1 cellular context compared by ENCODE assay signal in the genomic region with DNA sequence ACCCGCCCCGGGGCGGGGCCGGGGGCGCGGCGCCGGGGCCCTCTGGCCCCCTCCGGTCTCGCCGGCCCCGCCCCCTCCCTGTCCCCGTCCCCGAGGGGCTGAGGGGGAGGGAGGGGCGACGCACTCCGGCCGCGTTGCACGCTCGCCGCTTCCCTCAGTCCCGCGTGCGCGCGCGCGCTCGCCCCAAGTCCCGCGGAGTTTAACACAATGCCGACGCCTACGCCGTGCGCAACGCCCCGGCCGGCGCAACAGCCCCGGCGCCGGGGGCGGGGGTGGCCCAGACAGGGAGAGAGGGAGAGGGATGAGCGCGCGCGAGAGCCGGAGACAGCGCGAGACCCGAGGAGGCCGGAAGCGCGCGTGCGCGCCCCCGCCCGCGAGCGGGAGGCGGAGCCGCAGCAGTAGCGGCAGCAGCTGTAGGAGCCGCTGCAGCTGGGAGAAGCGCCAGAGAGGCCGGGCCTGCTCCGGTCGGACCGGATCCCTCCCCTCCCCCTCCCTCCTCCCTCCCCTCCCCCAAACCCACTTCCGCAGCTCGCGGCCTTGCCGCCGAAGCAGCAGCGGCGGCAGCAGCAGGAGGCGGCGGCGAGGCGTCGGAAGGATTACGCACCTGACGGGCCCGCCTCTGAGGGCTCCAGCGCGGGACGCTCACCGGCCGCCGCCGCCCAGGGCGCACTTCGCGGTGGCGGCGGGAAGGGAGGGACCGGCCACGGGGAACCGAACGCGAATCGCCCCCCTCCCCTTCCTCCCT.
TF ChIP-seq lines count a peak whose summit lies in the region.

No MANE protein-coding gene starts in this region.

TF ChIP-seq in K562, 482 proteins besides CTCF, POLR2A, EP300 and RAD21 (continued from another document and continues in another):
- TF ChIP-seq, protein P1, sequence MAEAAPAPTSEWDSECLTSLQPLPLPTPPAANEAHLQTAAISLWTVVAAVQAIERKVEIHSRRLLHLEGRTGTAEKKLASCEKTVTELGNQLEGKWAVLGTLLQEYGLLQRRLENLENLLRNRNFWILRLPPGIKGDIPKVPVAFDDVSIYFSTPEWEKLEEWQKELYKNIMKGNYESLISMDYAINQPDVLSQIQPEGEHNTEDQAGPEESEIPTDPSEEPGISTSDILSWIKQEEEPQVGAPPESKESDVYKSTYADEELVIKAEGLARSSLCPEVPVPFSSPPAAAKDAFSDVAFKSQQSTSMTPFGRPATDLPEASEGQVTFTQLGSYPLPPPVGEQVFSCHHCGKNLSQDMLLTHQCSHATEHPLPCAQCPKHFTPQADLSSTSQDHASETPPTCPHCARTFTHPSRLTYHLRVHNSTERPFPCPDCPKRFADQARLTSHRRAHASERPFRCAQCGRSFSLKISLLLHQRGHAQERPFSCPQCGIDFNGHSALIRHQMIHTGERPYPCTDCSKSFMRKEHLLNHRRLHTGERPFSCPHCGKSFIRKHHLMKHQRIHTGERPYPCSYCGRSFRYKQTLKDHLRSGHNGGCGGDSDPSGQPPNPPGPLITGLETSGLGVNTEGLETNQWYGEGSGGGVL (CRISPR knock-in tag; IDR thresholded peaks at IDR 0.05), result no peak
- TF ChIP-seq ZNF324 (CRISPR knock-in tag; IDR thresholded peaks at IDR 0.05) (no peak), ASH1L (IDR thresholded peaks at IDR 0.05; ENCODE audit: borderline replicate concordance, low read depth, partially characterized antibody) (no peak), RBM34 (IDR thresholded peaks at IDR 0.05; ENCODE audit: borderline replicate concordance, insufficient read depth, low read length) (no peak), ZFP36 (IDR thresholded peaks at IDR 0.05; ENCODE audit: low read depth, low read length, partially characterized antibody) (no peak), ZNF707 (CRISPR knock-in tag; conservative IDR thresholded peaks at IDR 0.05) (no peak), HMG20B (CRISPR knock-in tag; IDR thresholded peaks at IDR 0.05) (no peak), RBM39 (optimal IDR thresholded peaks at IDR 0.05; ENCODE audit: low read depth, low read length) (no peak), PHB (CRISPR knock-in tag; IDR thresholded peaks at IDR 0.05) (no peak), ZNF436 (CRISPR knock-in tag; IDR thresholded peaks at IDR 0.05) (0 out of 2 replicates have a peak, but pooled peaks have one; percentile 24), RFX5 (IDR thresholded peaks at IDR 0.05; ENCODE audit: low read depth, low read length) (no peak), HIVEP1 (CRISPR knock-in tag; IDR thresholded peaks at IDR 0.05) (no peak), HDAC8 (tag; IDR thresholded peaks at IDR 0.05) (no peak), ZNF354B (CRISPR knock-in tag; IDR thresholded peaks at IDR 0.05) (no peak), HMGN3 (IDR thresholded peaks at IDR 0.05; ENCODE audit: borderline replicate concordance, extremely low read depth, insufficient read length, low read depth, low read length) (peak; percentile 96), CEBPB (tag; IDR thresholded peaks at IDR 0.05) (0 out of 2 replicates have a peak, but pooled peaks have one; percentile 34), MTA3 (IDR thresholded peaks at IDR 0.05; ENCODE audit: borderline replicate concordance) (0 out of 2 replicates have a peak, but pooled peaks have one; percentile 7), KLF16 (IDR thresholded peaks at IDR 0.05) (no peak), RBM15 (IDR thresholded peaks at IDR 0.05; ENCODE audit: insufficient read depth, low read length) (no peak), ZNF507 (tag; conservative IDR thresholded peaks at IDR 0.05) (no peak), ZNF764 (CRISPR knock-in tag; IDR thresholded peaks at IDR 0.05; ENCODE audit: low read depth) (no peak), ZNF589 (CRISPR knock-in tag; IDR thresholded peaks at IDR 0.05; ENCODE audit: low read depth) (peak; percentile 84)
- TF ChIP-seq, protein P2, sequence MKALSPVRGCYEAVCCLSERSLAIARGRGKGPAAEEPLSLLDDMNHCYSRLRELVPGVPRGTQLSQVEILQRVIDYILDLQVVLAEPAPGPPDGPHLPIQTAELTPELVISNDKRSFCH (CRISPR knock-in tag; IDR thresholded peaks at IDR 0.05), result no peak
- TF ChIP-seq, protein P2 (tag; IDR thresholded peaks at IDR 0.05), result no peak
- TF ChIP-seq, protein P3, sequence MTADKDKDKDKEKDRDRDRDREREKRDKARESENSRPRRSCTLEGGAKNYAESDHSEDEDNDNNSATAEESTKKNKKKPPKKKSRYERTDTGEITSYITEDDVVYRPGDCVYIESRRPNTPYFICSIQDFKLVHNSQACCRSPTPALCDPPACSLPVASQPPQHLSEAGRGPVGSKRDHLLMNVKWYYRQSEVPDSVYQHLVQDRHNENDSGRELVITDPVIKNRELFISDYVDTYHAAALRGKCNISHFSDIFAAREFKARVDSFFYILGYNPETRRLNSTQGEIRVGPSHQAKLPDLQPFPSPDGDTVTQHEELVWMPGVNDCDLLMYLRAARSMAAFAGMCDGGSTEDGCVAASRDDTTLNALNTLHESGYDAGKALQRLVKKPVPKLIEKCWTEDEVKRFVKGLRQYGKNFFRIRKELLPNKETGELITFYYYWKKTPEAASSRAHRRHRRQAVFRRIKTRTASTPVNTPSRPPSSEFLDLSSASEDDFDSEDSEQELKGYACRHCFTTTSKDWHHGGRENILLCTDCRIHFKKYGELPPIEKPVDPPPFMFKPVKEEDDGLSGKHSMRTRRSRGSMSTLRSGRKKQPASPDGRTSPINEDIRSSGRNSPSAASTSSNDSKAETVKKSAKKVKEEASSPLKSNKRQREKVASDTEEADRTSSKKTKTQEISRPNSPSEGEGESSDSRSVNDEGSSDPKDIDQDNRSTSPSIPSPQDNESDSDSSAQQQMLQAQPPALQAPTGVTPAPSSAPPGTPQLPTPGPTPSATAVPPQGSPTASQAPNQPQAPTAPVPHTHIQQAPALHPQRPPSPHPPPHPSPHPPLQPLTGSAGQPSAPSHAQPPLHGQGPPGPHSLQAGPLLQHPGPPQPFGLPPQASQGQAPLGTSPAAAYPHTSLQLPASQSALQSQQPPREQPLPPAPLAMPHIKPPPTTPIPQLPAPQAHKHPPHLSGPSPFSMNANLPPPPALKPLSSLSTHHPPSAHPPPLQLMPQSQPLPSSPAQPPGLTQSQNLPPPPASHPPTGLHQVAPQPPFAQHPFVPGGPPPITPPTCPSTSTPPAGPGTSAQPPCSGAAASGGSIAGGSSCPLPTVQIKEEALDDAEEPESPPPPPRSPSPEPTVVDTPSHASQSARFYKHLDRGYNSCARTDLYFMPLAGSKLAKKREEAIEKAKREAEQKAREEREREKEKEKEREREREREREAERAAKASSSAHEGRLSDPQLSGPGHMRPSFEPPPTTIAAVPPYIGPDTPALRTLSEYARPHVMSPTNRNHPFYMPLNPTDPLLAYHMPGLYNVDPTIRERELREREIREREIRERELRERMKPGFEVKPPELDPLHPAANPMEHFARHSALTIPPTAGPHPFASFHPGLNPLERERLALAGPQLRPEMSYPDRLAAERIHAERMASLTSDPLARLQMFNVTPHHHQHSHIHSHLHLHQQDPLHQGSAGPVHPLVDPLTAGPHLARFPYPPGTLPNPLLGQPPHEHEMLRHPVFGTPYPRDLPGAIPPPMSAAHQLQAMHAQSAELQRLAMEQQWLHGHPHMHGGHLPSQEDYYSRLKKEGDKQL (CRISPR knock-in tag; IDR thresholded peaks at IDR 0.05; ENCODE audit: borderline replicate concordance), result no peak
- TF ChIP-seq, protein P4, sequence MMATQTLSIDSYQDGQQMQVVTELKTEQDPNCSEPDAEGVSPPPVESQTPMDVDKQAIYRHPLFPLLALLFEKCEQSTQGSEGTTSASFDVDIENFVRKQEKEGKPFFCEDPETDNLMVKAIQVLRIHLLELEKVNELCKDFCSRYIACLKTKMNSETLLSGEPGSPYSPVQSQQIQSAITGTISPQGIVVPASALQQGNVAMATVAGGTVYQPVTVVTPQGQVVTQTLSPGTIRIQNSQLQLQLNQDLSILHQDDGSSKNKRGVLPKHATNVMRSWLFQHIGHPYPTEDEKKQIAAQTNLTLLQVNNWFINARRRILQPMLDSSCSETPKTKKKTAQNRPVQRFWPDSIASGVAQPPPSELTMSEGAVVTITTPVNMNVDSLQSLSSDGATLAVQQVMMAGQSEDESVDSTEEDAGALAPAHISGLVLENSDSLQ (IDR thresholded peaks at IDR 0.05), result no peak
- TF ChIP-seq, protein P5, sequence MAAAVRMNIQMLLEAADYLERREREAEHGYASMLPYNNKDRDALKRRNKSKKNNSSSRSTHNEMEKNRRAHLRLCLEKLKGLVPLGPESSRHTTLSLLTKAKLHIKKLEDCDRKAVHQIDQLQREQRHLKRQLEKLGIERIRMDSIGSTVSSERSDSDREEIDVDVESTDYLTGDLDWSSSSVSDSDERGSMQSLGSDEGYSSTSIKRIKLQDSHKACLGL (CRISPR knock-in tag; IDR thresholded peaks at IDR 0.05; ENCODE audit: borderline replicate concordance, poor library complexity, severe bottlenecking), result no peak
- TF ChIP-seq, protein P6, sequence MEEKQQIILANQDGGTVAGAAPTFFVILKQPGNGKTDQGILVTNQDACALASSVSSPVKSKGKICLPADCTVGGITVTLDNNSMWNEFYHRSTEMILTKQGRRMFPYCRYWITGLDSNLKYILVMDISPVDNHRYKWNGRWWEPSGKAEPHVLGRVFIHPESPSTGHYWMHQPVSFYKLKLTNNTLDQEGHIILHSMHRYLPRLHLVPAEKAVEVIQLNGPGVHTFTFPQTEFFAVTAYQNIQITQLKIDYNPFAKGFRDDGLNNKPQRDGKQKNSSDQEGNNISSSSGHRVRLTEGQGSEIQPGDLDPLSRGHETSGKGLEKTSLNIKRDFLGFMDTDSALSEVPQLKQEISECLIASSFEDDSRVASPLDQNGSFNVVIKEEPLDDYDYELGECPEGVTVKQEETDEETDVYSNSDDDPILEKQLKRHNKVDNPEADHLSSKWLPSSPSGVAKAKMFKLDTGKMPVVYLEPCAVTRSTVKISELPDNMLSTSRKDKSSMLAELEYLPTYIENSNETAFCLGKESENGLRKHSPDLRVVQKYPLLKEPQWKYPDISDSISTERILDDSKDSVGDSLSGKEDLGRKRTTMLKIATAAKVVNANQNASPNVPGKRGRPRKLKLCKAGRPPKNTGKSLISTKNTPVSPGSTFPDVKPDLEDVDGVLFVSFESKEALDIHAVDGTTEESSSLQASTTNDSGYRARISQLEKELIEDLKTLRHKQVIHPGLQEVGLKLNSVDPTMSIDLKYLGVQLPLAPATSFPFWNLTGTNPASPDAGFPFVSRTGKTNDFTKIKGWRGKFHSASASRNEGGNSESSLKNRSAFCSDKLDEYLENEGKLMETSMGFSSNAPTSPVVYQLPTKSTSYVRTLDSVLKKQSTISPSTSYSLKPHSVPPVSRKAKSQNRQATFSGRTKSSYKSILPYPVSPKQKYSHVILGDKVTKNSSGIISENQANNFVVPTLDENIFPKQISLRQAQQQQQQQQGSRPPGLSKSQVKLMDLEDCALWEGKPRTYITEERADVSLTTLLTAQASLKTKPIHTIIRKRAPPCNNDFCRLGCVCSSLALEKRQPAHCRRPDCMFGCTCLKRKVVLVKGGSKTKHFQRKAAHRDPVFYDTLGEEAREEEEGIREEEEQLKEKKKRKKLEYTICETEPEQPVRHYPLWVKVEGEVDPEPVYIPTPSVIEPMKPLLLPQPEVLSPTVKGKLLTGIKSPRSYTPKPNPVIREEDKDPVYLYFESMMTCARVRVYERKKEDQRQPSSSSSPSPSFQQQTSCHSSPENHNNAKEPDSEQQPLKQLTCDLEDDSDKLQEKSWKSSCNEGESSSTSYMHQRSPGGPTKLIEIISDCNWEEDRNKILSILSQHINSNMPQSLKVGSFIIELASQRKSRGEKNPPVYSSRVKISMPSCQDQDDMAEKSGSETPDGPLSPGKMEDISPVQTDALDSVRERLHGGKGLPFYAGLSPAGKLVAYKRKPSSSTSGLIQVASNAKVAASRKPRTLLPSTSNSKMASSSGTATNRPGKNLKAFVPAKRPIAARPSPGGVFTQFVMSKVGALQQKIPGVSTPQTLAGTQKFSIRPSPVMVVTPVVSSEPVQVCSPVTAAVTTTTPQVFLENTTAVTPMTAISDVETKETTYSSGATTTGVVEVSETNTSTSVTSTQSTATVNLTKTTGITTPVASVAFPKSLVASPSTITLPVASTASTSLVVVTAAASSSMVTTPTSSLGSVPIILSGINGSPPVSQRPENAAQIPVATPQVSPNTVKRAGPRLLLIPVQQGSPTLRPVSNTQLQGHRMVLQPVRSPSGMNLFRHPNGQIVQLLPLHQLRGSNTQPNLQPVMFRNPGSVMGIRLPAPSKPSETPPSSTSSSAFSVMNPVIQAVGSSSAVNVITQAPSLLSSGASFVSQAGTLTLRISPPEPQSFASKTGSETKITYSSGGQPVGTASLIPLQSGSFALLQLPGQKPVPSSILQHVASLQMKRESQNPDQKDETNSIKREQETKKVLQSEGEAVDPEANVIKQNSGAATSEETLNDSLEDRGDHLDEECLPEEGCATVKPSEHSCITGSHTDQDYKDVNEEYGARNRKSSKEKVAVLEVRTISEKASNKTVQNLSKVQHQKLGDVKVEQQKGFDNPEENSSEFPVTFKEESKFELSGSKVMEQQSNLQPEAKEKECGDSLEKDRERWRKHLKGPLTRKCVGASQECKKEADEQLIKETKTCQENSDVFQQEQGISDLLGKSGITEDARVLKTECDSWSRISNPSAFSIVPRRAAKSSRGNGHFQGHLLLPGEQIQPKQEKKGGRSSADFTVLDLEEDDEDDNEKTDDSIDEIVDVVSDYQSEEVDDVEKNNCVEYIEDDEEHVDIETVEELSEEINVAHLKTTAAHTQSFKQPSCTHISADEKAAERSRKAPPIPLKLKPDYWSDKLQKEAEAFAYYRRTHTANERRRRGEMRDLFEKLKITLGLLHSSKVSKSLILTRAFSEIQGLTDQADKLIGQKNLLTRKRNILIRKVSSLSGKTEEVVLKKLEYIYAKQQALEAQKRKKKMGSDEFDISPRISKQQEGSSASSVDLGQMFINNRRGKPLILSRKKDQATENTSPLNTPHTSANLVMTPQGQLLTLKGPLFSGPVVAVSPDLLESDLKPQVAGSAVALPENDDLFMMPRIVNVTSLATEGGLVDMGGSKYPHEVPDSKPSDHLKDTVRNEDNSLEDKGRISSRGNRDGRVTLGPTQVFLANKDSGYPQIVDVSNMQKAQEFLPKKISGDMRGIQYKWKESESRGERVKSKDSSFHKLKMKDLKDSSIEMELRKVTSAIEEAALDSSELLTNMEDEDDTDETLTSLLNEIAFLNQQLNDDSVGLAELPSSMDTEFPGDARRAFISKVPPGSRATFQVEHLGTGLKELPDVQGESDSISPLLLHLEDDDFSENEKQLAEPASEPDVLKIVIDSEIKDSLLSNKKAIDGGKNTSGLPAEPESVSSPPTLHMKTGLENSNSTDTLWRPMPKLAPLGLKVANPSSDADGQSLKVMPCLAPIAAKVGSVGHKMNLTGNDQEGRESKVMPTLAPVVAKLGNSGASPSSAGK (IDR thresholded peaks at IDR 0.05), result no peak
